9 cellular contexts compared by ENCODE assay signal in the genomic region with DNA sequence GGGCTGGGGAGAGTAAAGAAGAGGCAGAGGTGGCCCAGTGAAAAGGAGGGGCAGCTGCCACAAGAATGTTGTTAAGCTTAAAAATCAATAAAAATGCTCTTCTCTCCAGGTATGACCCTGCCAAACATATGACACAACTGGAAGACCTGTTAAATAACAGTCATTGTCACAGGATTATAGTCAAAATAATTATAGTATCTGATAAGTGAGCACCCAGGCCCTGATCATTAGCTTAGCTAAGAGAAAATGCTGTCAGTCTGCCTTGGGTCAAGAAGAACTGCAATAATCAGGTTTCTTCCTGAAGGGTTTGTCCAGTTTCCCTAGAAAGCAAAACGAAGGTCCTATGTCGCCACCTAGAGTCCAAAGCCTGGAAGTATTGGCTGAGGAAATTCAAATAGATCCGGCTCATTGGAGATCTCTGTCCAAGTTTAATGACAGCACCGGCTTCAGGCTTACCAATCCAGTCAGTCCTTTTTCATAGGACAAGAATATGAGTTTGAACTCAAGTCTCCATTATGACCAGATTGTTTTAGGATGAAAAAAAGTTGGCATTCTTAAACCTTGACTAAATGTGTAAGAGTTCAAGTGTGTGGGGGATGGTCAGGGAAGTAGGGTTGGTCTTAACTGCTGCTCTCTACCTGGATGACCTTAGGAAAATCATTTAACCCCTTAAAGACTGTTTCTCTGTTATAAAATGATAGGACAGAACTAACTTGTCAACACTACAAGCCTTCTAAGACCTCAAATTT. TPM values are rescaled to one million over a fixed set of nuclear protein-coding genes. Genes with fewer than 3 reads are reported as not detected.
DNase-seq lines count a peak whose midpoint lies in the region; ATAC-seq and TF ChIP-seq lines count a peak whose summit lies in the region.
"Had no signal": no experiment of that assay in that cellular context is flagged by ENCODE, and none has a peak within 500 bp of the region (broad histone marks: within the 10 kb centered on the region; RNA-seq: fewer than 3 reads in every experiment).

No MANE protein-coding gene starts in this region.

- no peak overlapping the region for H2BK120ac ChIP-seq in mesendoderm (ENCODE audit: low read depth, low read length)

- H3K36me3 ChIP-seq in A673 (ENCODE audit: insufficient read depth, low read length, poor library complexity, severe bottlenecking) (no peaks in the 10 kb centered on the region), SJCRH30 (no peaks in the 10 kb centered on the region), mesendoderm (ENCODE audit: control insufficient read depth, insufficient read depth, low read length) (no peaks in the 10 kb centered on the region)

- TF ChIP-seq CTCF in A673 (conservative IDR thresholded peaks at IDR 0.05; ENCODE audit: low read depth, low read length) (peak; percentile 86), GM12864 (IDR thresholded peaks at IDR 0.05; ENCODE audit: low read depth, low read length, missing control alignments) (peak; percentile 79)

- H2BK5ac ChIP-seq in mesendoderm (ENCODE audit: low read length): no peak overlapping the region

- H4K8ac ChIP-seq in mesendoderm (ENCODE audit: low read depth, low read length): no peak overlapping the region

- H3K79me1 ChIP-seq in mesendoderm (ENCODE audit: low read length): no peaks in the 10 kb centered on the region

- H3K9ac ChIP-seq in mesendoderm (ENCODE audit: low read length): no peak overlapping the region

- no peak overlapping the region for H3K18ac ChIP-seq in mesendoderm (ENCODE audit: low read length)

- H3K27ac ChIP-seq in A673 (ENCODE audit: low read depth, low read length, poor library complexity, severe bottlenecking) (no peak overlapping the region), SJCRH30 (no peak overlapping the region), mesendoderm (ENCODE audit: low read depth, low read length) (no peak overlapping the region)

- H2AK5ac ChIP-seq in mesendoderm (ENCODE audit: low read length): no peak overlapping the region

- H2BK15ac ChIP-seq in mesendoderm (replicated peaks; ENCODE audit: low read depth): no peak overlapping the region

- H3K27me3 ChIP-seq in A673 (replicated peaks; ENCODE audit: insufficient read depth, low read depth, low read length, poor library complexity) (peaks cover 8% of the 10 kb centered on the region), SJCRH30 (no peaks in the 10 kb centered on the region), mesendoderm (ENCODE audit: insufficient read depth, low read length, poor library complexity) (no peaks in the 10 kb centered on the region)

- BruUV-seq in A673 (replicated peaks; lab: Mats Ljungman, UMichigan): no TSS peak

- POLR2A ChIA-PET in A673 (lab: Charles Lee; ENCODE audit: low non-redundant PET): no interaction called here

- intact Hi-C loops in A673 (cut with micrococcal nuclease; ENCODE audit: unreplicated experiment): loop anchor here (1.0 kb wide), 1 partner anchor 52 kb away; no protein-coding TSS in a partner anchor

- peak; percentile 86 for DNase-seq in A673 (ENCODE audit: low spot score)
- DNase-seq in GM12864 (ENCODE audit: low read depth): peak; percentile 25
- DNase-seq in NCI-H128 (lab: John Stamatoyannopoulos, UW; ENCODE audit: unreplicated experiment): peak; percentile 93
- DNase-seq in SJCRH30: peak; percentile 31 to 86
- peak; percentile 2 for DNase-seq in effector CD8-positive, alpha-beta T cell (lab: John Stamatoyannopoulos, UW)
- peak; percentile 91 for DNase-seq in mesendoderm
- DNase-seq in effector CD4-positive, alpha-beta T cell: no peak
- DNase-seq: left cardiac atrium had no signal

- no peaks in the 10 kb centered on the region for H3K9me3 ChIP-seq in A673 (ENCODE audit: low read depth, low read length, poor library complexity, severe bottlenecking)
- no peaks in the 10 kb centered on the region for H3K9me3 ChIP-seq in SJCRH30 (replicated peaks)

- ATAC-seq in HG02798 (IDR thresholded peaks at IDR 0.05; ENCODE audit: poor library complexity, unreplicated experiment): peak; percentile 88

- no peak overlapping the region for H3K4ac ChIP-seq in mesendoderm (ENCODE audit: low read depth, low read length)

- H3K79me2 ChIP-seq in mesendoderm (ENCODE audit: control insufficient read depth, insufficient read depth, low read length): no peaks in the 10 kb centered on the region

- H3K4me1 ChIP-seq in A673 (ENCODE audit: insufficient read depth, low read length, poor library complexity, severe bottlenecking) (no peaks in the 10 kb centered on the region), SJCRH30 (no peaks in the 10 kb centered on the region), mesendoderm (ENCODE audit: control insufficient read depth, low read depth, low read length) (no peaks in the 10 kb centered on the region)

- H3K56ac ChIP-seq in mesendoderm (ENCODE audit: low read length): no peak overlapping the region

- WGBS in mesendoderm (ENCODE audit: extremely low coverage, insufficient coverage, low lambda C conversion rate): no CpG with 5 or more reads among the region's 4 CpGs

- no peak overlapping the region for H4K5ac ChIP-seq in mesendoderm (ENCODE audit: low read length)

- CTCF ChIA-PET in A673 (lab: Charles Lee): interaction anchor here (0.7 to 1.9 kb wide), 6 partner anchors 50 to 948 kb away, joined by 3 to 26 read pairs (median 6); no protein-coding TSS in a partner anchor

- H3K4me3 ChIP-seq in A673 (ENCODE audit: low read depth, low read length, poor library complexity, severe bottlenecking) (no peak overlapping the region), GM12864 (ENCODE audit: low read depth, low read length) (no peak overlapping the region), SJCRH30 (no peak overlapping the region), mesendoderm (ENCODE audit: low read length) (no peak overlapping the region)

- H3K23ac ChIP-seq in mesendoderm (ENCODE audit: low read length): no peak overlapping the region

- H3K4me2 ChIP-seq in mesendoderm (ENCODE audit: low read length): no peak overlapping the region

RNA-seq across cellular contexts. Expression of a gene that starts 22.5 kb away (rescaled TPM):
- total RNA-seq in A673 (2021): not detected in 2 replicates
- not detected in 2 replicates for total RNA-seq in SJCRH30 (2014; rRNA removed; shearing (Covaris generic))
- 0.03 TPM for polyA plus RNA-seq in mesendoderm (2013, experiment 1 of 2)
- polyA plus RNA-seq in mesendoderm (2013, experiment 2 of 2): 0.03 TPM
- total RNA-seq: left cardiac atrium had no signal

RNA-seq across cellular contexts. Expression of a gene that starts 56.7 kb away (rescaled TPM):
- total RNA-seq in A673 (2021): 23.4 and 26.2 TPM in 2 replicates
- not detected in 2 replicates for total RNA-seq in SJCRH30 (2014; rRNA removed; shearing (Covaris generic))
- 0.21 TPM for polyA plus RNA-seq in mesendoderm (2013, experiment 1 of 2)
- polyA plus RNA-seq in mesendoderm (2013, experiment 2 of 2): 0.15 TPM
- total RNA-seq: left cardiac atrium had no signal

Comparison
In these comparisons a context has a peak if more than half of its experiments do, and no peak if none do; other contexts are left out.
1. RNA of a gene that starts 56.7 kb away (total RNA-seq): 23.4 to 26.2 TPM in A673; not detected in SJCRH30; every median in the first group is over 10 times any median in the second.